Comparison of ENCODE assay signal across 9 cellular contexts in genomic region chr14:97458302-97459137, GRCh38.
DNase-seq lines count a peak whose midpoint lies in the region; ATAC-seq and TF ChIP-seq lines count a peak whose summit lies in the region.
"Had no signal": no experiment of that assay in that cellular context is flagged by ENCODE, and none has a peak within 500 bp of the region (broad histone marks: within the 10 kb centered on the region; RNA-seq: fewer than 3 reads in every experiment).

No MANE protein-coding gene starts in this region.

- peaks cover 26% of the 10 kb centered on the region for H3K36me3 Mint-ChIP-seq in activated T-cell treated with anti-CD3 and anti-CD28 coated beads, Interleukin-2, amount 50 U/mL, for 4 hours (ENCODE audit: insufficient read depth)

- TF ChIP-seq CTCF in WERI-Rb-1 (IDR thresholded peaks at IDR 0.05; ENCODE audit: low read depth, low read length) (no peak), PC-9 (conservative IDR thresholded peaks at IDR 0.05) (no peak)

- H3K4me1 ChIP-seq in PC-9 (replicated peaks; ENCODE audit: insufficient read depth): no peaks in the 10 kb centered on the region

- H3K27ac ChIP-seq in WERI-Rb-1 (no peak overlapping the region), PC-9 (no peak overlapping the region)

- no peaks in the 10 kb centered on the region for H3K9me3 ChIP-seq in WERI-Rb-1 (ENCODE audit: severe bottlenecking)
- H3K9me3 ChIP-seq in PC-9 (ENCODE audit: insufficient read depth, low read depth): no peaks in the 10 kb centered on the region

- H3K79me2 ChIP-seq in PC-9 (ENCODE audit: low read depth): no peaks in the 10 kb centered on the region

- H3K4me1 Mint-ChIP-seq in activated T-cell treated with anti-CD3 and anti-CD28 coated beads, Interleukin-2, amount 50 U/mL, for 4 hours (ENCODE audit: low read depth): peaks cover 50% of the 10 kb centered on the region

- H4K20me1 ChIP-seq in PC-9 (ENCODE audit: insufficient read depth): no peaks in the 10 kb centered on the region

- no peaks in the 10 kb centered on the region for H3F3A ChIP-seq in PC-9 (ENCODE audit: insufficient read depth, low read depth)

- intact Hi-C loops in left ventricle myocardium superior (cut with micrococcal nuclease): no loop called here
- intact Hi-C loops in PC-9 (cut with micrococcal nuclease; ENCODE audit: unreplicated experiment): no loop called here

- POLR2A ChIA-PET in PC-9 (lab: Charles Lee; ENCODE audit: unreplicated experiment): no interaction called here

- no peak overlapping the region for H2AFZ ChIP-seq in PC-9

- CTCF ChIA-PET in PC-9 (lab: Charles Lee): no interaction called here

- peaks cover 74% of the 10 kb centered on the region for H3K27me3 ChIP-seq in WERI-Rb-1 (ENCODE audit: insufficient read depth, low read depth, severe bottlenecking)
- peaks cover 6% of the 10 kb centered on the region; the same call in 1 of the 2 replicates for H3K27me3 ChIP-seq in PC-9 (ENCODE audit: insufficient read depth, low read depth)

- peaks cover 8% of the 10 kb centered on the region for H3K9me3 Mint-ChIP-seq in activated T-cell treated with anti-CD3 and anti-CD28 coated beads, Interleukin-2, amount 50 U/mL, for 4 hours

- peak overlapping the region; percentile 92 for H3K4me3 Mint-ChIP-seq in activated T-cell treated with anti-CD3 and anti-CD28 coated beads, Interleukin-2, amount 50 U/mL, for 4 hours

- ATAC-seq in activated T-cell treated with anti-CD3 and anti-CD28 coated beads, Interleukin-2, amount 50 U/mL, for 4 hours: peak; percentile 75 to 79
- ATAC-seq in left ventricle myocardium superior (peak; percentile 45), HG03565 (IDR thresholded peaks at IDR 0.05; ENCODE audit: unreplicated experiment) (no peak)
- ATAC-seq: left colon had no signal

- H3K9me2 ChIP-seq in PC-9 (ENCODE audit: insufficient read depth): no peaks in the 10 kb centered on the region

- no peak overlapping the region for H3K4me3 ChIP-seq in WERI-Rb-1 (ENCODE audit: low read depth, low read length)
- no peak overlapping the region for H3K4me3 ChIP-seq in PC-9

- peak; percentile 45 for DNase-seq in NCI-H2029 (lab: John Stamatoyannopoulos, UW)
- DNase-seq in activated T-cell treated with anti-CD3 and anti-CD28 coated beads, Interleukin-2, amount 50 U/mL, for 4 hours: peak; percentile 76
- DNase-seq in left ventricle myocardium superior: peak; percentile 45
- peak; percentile 65 to 74 for DNase-seq in stimulated activated CD4-positive, alpha-beta T cell treated with anti-CD3 and anti-CD28 coated beads, Interleukin-12 subunit alpha, Interleukin-12 subunit beta, amount 100 ng/mL, for 24 hours (ENCODE audit: low read depth in 2 of 2)
- DNase-seq in WERI-Rb-1: no peak
- no peak for DNase-seq in HuH-7 (ENCODE audit: low spot score)
- no peak for DNase-seq in PC-9

- H3K36me3 ChIP-seq in WERI-Rb-1 (no peaks in the 10 kb centered on the region), PC-9 (ENCODE audit: low read depth) (no peaks in the 10 kb centered on the region)

- H3K4me2 ChIP-seq in PC-9: no peak overlapping the region

- BruUV-seq in PC-9 (replicated peaks; lab: Mats Ljungman, UMichigan): no TSS peak

- H3K27me3 Mint-ChIP-seq in activated T-cell treated with anti-CD3 and anti-CD28 coated beads, Interleukin-2, amount 50 U/mL, for 4 hours (ENCODE audit: low read depth): no peaks in the 10 kb centered on the region

Comparison
In these comparisons a context has a peak if more than half of its experiments do, and no peak if none do; other contexts are left out.
1. DNase-seq: peak in NCI-H2029 (single experiment), activated T-cell treated with anti-CD3 and anti-CD28 coated beads, Interleukin-2, amount 50 U/mL, for 4 hours (single experiment), left ventricle myocardium superior (single experiment) and stimulated activated CD4-positive, alpha-beta T cell treated with anti-CD3 and anti-CD28 coated beads, Interleukin-12 subunit alpha, Interleukin-12 subunit beta, amount 100 ng/mL, for 24 hours (2 of 2); none in WERI-Rb-1 (single experiment), HuH-7 (single experiment) and PC-9 (0 of 2).